Comparison of ENCODE assay signal across 1 cellular context in genomic region chr7:77549103-77549870, GRCh38.
TF ChIP-seq lines count a peak whose summit lies in the region.

No MANE protein-coding gene starts in this region.

TF ChIP-seq in A549, 52 proteins besides CTCF, POLR2A, EP300 and RAD21 (continued from another document):
- TF ChIP-seq ATOH8 (CRISPR knock-in tag; IDR thresholded peaks at IDR 0.05; ENCODE audit: low read depth), result no peak
- TF ChIP-seq ZNF302 (CRISPR knock-in tag; IDR thresholded peaks at IDR 0.05), result no peak
